Comparison of ENCODE assay signal across 1 cellular context in the genomic region with DNA sequence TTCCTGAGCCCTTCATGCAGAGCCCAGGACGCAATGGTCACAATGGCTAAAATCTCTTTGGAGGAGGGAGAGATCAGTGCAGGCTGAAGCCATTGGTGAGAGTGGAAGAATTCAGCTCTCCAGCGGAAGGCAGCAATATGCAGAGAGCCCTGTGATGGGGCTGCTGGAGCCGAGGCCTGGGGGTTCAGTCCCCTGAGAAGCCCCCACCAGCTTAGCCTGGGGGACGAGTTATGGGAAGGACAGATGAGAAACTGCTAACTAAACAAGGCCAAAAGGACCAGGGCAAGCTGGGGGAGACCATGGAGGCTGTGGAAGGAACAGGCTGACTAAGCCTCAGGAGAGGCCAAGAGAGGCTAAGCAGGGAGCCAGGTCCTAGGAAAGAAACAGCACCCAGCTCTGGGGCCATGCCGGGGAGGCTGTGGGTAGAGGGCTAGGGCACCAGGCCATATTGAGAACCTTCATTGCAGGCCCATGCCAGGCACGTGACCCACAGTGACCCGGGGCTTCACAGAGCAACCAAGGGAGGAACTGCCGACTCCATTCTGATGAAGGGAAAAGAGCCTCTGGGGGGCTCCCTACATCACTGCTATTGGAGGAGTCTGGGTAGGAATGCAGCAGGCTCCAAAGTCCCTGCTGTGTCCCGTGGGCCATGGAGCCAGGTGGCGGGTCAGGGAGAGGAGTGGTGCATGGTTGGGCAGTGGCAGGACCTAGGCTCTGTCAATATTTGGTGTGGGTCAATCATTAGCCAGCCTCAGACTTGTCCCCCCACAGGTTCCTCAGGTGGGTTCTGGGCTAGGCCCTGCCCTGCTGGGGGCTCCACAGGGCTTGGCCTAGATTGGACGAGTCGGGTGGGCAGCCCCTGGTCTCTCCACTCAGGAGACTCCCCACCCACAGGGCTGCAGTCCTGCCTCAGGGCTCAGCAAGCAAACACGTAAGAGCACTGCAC.
TF ChIP-seq lines count a peak whose summit lies in the region.

No MANE protein-coding gene starts in this region.

TF ChIP-seq in HepG2, 621 proteins besides CTCF, POLR2A, EP300 and RAD21 (continued from another document and continues in another):
- peak; percentile 88; the same call in 1 of the 2 replicates for TF ChIP-seq RERE (CRISPR knock-in tag; IDR thresholded peaks at IDR 0.05; ENCODE audit: low read depth)
- no peak for TF ChIP-seq ZNF570 (CRISPR knock-in tag; IDR thresholded peaks at IDR 0.05; ENCODE audit: borderline replicate concordance)
- peak; percentile 78 for TF ChIP-seq ZSCAN29 (CRISPR knock-in tag; conservative IDR thresholded peaks at IDR 0.05)
- TF ChIP-seq HMGXB3 (CRISPR knock-in tag; IDR thresholded peaks at IDR 0.05; ENCODE audit: borderline replicate concordance), result peak; percentile 75; the same call in 1 of the 2 replicates
- peak; percentile 90; the same call in 1 of the 2 replicates for TF ChIP-seq MED13 (CRISPR knock-in tag; IDR thresholded peaks at IDR 0.05)
- peak; percentile 84 for TF ChIP-seq ZNF503 (CRISPR knock-in tag; IDR thresholded peaks at IDR 0.05)
- peak; percentile 89; the same call in 1 of the 2 replicates for TF ChIP-seq NFKB2 (CRISPR knock-in tag; IDR thresholded peaks at IDR 0.05; ENCODE audit: borderline replicate concordance)
- TF ChIP-seq SPEN (CRISPR knock-in tag; IDR thresholded peaks at IDR 0.05; ENCODE audit: low read depth), result peak; percentile 83
- TF ChIP-seq HNRNPL (IDR thresholded peaks at IDR 0.05; ENCODE audit: low read depth, low read length), result peak; percentile 93
- peak; percentile 83; the same call in 1 of the 2 replicates for TF ChIP-seq NFIC (IDR thresholded peaks at IDR 0.05; ENCODE audit: low read length)
- peak; percentile 91; the same call in 1 of the 2 replicates for TF ChIP-seq ZNF441 (CRISPR knock-in tag; IDR thresholded peaks at IDR 0.05; ENCODE audit: borderline replicate concordance)
- TF ChIP-seq, protein P1, sequence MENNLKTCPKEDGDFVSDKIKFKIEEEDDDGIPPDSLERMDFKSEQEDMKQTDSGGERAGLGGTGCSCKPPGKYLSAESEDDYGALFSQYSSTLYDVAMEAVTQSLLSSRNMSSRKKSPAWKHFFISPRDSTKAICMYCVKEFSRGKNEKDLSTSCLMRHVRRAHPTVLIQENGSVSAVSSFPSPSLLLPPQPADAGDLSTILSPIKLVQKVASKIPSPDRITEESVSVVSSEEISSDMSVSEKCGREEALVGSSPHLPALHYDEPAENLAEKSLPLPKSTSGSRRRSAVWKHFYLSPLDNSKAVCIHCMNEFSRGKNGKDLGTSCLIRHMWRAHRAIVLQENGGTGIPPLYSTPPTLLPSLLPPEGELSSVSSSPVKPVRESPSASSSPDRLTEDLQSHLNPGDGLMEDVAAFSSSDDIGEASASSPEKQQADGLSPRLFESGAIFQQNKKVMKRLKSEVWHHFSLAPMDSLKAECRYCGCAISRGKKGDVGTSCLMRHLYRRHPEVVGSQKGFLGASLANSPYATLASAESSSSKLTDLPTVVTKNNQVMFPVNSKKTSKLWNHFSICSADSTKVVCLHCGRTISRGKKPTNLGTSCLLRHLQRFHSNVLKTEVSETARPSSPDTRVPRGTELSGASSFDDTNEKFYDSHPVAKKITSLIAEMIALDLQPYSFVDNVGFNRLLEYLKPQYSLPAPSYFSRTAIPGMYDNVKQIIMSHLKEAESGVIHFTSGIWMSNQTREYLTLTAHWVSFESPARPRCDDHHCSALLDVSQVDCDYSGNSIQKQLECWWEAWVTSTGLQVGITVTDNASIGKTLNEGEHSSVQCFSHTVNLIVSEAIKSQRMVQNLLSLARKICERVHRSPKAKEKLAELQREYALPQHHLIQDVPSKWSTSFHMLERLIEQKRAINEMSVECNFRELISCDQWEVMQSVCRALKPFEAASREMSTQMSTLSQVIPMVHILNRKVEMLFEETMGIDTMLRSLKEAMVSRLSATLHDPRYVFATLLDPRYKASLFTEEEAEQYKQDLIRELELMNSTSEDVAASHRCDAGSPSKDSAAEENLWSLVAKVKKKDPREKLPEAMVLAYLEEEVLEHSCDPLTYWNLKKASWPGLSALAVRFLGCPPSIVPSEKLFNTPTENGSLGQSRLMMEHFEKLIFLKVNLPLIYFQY (CRISPR knock-in tag; IDR thresholded peaks at IDR 0.05; ENCODE audit: borderline replicate concordance), result peak; percentile 99
- peak; percentile 75; the same call in 1 of the 2 replicates for TF ChIP-seq SOX5 (CRISPR knock-in tag; IDR thresholded peaks at IDR 0.05; ENCODE audit: borderline replicate concordance)
- peak; percentile 91; the same call in 1 of the 2 replicates for TF ChIP-seq ZFP36L1 (CRISPR knock-in tag; IDR thresholded peaks at IDR 0.05)
- TF ChIP-seq, protein P2, sequence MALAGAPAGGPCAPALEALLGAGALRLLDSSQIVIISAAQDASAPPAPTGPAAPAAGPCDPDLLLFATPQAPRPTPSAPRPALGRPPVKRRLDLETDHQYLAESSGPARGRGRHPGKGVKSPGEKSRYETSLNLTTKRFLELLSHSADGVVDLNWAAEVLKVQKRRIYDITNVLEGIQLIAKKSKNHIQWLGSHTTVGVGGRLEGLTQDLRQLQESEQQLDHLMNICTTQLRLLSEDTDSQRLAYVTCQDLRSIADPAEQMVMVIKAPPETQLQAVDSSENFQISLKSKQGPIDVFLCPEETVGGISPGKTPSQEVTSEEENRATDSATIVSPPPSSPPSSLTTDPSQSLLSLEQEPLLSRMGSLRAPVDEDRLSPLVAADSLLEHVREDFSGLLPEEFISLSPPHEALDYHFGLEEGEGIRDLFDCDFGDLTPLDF (CRISPR knock-in tag; IDR thresholded peaks at IDR 0.05), result peak; percentile 65; the same call in 1 of the 2 replicates
- TF ChIP-seq HNF1B (CRISPR knock-in tag; IDR thresholded peaks at IDR 0.05), result peak; percentile 100
- TF ChIP-seq WIZ (CRISPR knock-in tag; IDR thresholded peaks at IDR 0.05), result no peak; the same call in 1 of the 2 replicates
- TF ChIP-seq POLR2AphosphoS5 (IDR thresholded peaks at IDR 0.05; ENCODE audit: low read depth, low read length), result peak; percentile 74
- no peak for TF ChIP-seq FOXP1 (IDR thresholded peaks at IDR 0.05)
- TF ChIP-seq FOXP1 (CRISPR knock-in tag; IDR thresholded peaks at IDR 0.05), result peak; percentile 66
- 0 out of 2 replicates have a peak, but pooled peaks have one; percentile 10 for TF ChIP-seq MAFF (IDR thresholded peaks at IDR 0.05; ENCODE audit: low read depth, low read length)
- TF ChIP-seq ZNF3 (CRISPR knock-in tag; IDR thresholded peaks at IDR 0.05), result no peak
- TF ChIP-seq JUNB (CRISPR knock-in tag; IDR thresholded peaks at IDR 0.05; ENCODE audit: borderline replicate concordance), result no peak
- TF ChIP-seq, protein P3, sequence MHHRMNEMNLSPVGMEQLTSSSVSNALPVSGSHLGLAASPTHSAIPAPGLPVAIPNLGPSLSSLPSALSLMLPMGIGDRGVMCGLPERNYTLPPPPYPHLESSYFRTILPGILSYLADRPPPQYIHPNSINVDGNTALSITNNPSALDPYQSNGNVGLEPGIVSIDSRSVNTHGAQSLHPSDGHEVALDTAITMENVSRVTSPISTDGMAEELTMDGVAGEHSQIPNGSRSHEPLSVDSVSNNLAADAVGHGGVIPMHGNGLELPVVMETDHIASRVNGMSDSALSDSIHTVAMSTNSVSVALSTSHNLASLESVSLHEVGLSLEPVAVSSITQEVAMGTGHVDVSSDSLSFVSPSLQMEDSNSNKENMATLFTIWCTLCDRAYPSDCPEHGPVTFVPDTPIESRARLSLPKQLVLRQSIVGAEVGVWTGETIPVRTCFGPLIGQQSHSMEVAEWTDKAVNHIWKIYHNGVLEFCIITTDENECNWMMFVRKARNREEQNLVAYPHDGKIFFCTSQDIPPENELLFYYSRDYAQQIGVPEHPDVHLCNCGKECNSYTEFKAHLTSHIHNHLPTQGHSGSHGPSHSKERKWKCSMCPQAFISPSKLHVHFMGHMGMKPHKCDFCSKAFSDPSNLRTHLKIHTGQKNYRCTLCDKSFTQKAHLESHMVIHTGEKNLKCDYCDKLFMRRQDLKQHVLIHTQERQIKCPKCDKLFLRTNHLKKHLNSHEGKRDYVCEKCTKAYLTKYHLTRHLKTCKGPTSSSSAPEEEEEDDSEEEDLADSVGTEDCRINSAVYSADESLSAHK (CRISPR knock-in tag; IDR thresholded peaks at IDR 0.05; ENCODE audit: borderline replicate concordance), result no peak
- peak; percentile 56 for TF ChIP-seq ATF1 (CRISPR knock-in tag; IDR thresholded peaks at IDR 0.05)
- peak; percentile 54; the same call in 1 of the 2 replicates for TF ChIP-seq ZNF546 (CRISPR knock-in tag; conservative IDR thresholded peaks at IDR 0.05)
- TF ChIP-seq ZNF260 (CRISPR knock-in tag; IDR thresholded peaks at IDR 0.05; ENCODE audit: borderline replicate concordance, low read depth), result no peak
